9 cellular contexts compared by ENCODE assay signal in genomic region chr12:14390885-14391530, GRCh38. TPM values are rescaled to one million over a fixed set of nuclear protein-coding genes. Genes with fewer than 3 reads are reported as not detected.
DNase-seq lines count a peak whose midpoint lies in the region; ATAC-seq and TF ChIP-seq lines count a peak whose summit lies in the region.
"Had no signal": no experiment of that assay in that cellular context is flagged by ENCODE, and none has a peak within 500 bp of the region (broad histone marks: within the 10 kb centered on the region; RNA-seq: fewer than 3 reads in every experiment).

No MANE protein-coding gene starts in this region.

- ATAC-seq in GM19324 (IDR thresholded peaks at IDR 0.05; ENCODE audit: low FRiP score, unreplicated experiment) (no peak), HG03378 (IDR thresholded peaks at IDR 0.05; ENCODE audit: unreplicated experiment) (no peak)

- peaks cover 6% of the 10 kb centered on the region for H3K9me3 ChIP-seq in mesodermal cell (ENCODE audit: control insufficient read depth, low read length)
- H3K9me3 ChIP-seq in tibial artery: peaks cover 0 to 4% (median 0%) of the 10 kb centered on the region in 3 donors

- no peak for TF ChIP-seq CTCF in tibial artery (IDR thresholded peaks at IDR 0.05)

- H3K4me3 ChIP-seq in mesodermal cell (ENCODE audit: extremely low read depth, insufficient read depth, low read length, poor library complexity, severe bottlenecking) (no peak overlapping the region), tibial artery (no peak overlapping the region)

- 100% methylated on average over 1 of the region's 3 CpGs; no CpG with 5 or more reads in 1 of the 2 experiments for WGBS in mesodermal cell (ENCODE audit: insufficient coverage in 2 of 2), 2 experiments

- peak overlapping the region; percentile 89 for H3K27ac Mint-ChIP-seq in activated naive CD4-positive, alpha-beta T cell treated with anti-CD3 and anti-CD28 coated beads, Interleukin-2, amount 50 U/mL, for 24 hours
- H3K27ac Mint-ChIP-seq in activated T-helper 2 cell treated with anti-CD3 and anti-CD28 coated beads, Interferon-gamma antibody, Interleukin-2, Interleukin-4, amounts not matched to agents 10 μg/mL and 5 μg/mL and 100 μg/mL, durations not matched to agents 14 hours and 24 hours and 36 hours: peak overlapping the region; percentile 90

- H3K27me3 Mint-ChIP-seq in activated naive CD4-positive, alpha-beta T cell treated with anti-CD3 and anti-CD28 coated beads, Interleukin-2, amount 50 U/mL, for 24 hours: no peaks in the 10 kb centered on the region
- no peaks in the 10 kb centered on the region for H3K27me3 Mint-ChIP-seq in activated T-helper 2 cell treated with anti-CD3 and anti-CD28 coated beads, Interferon-gamma antibody, Interleukin-2, Interleukin-4, amounts not matched to agents 10 μg/mL and 5 μg/mL and 100 μg/mL, durations not matched to agents 14 hours and 24 hours and 36 hours (ENCODE audit: low read depth)

- H3K36me3 Mint-ChIP-seq in activated naive CD4-positive, alpha-beta T cell treated with anti-CD3 and anti-CD28 coated beads, Interleukin-2, amount 50 U/mL, for 24 hours: peaks cover 12% of the 10 kb centered on the region
- H3K36me3 Mint-ChIP-seq in activated T-helper 2 cell treated with anti-CD3 and anti-CD28 coated beads, Interferon-gamma antibody, Interleukin-2, Interleukin-4, amounts not matched to agents 10 μg/mL and 5 μg/mL and 100 μg/mL, durations not matched to agents 14 hours and 24 hours and 36 hours (ENCODE audit: low read depth): peaks cover 60% of the 10 kb centered on the region

- peak overlapping the region; percentile 80 for H3K4me3 Mint-ChIP-seq in activated naive CD4-positive, alpha-beta T cell treated with anti-CD3 and anti-CD28 coated beads, Interleukin-2, amount 50 U/mL, for 24 hours
- H3K4me3 Mint-ChIP-seq in activated T-helper 2 cell treated with anti-CD3 and anti-CD28 coated beads, Interferon-gamma antibody, Interleukin-2, Interleukin-4, amounts not matched to agents 10 μg/mL and 5 μg/mL and 100 μg/mL, durations not matched to agents 14 hours and 24 hours and 36 hours (ENCODE audit: low read depth): peak overlapping the region; percentile 70

- intact Hi-C loops in activated T-helper 2 cell treated with anti-CD3 and anti-CD28 coated beads, Interferon-gamma antibody, Interleukin-2, Interleukin-4, amounts not matched to agents 10 μg/mL and 5 μg/mL and 100 μg/mL, durations not matched to agents 14 hours and 24 hours and 36 hours (cut with micrococcal nuclease): loop anchor here (5.0 to 10.0 kb wide), 4 partner anchors 61 to 1669 kb away; no protein-coding TSS in a partner anchor
- intact Hi-C loops in tibial artery (cut with DNase I; ENCODE audit: low total_unique reads): no loop called here

- H3K4me1 ChIP-seq in mesodermal cell (ENCODE audit: control insufficient read depth, insufficient read depth, low read length, poor library complexity, severe bottlenecking) (peaks cover 4% of the 10 kb centered on the region), tibial artery (peaks cover 0 to 70% (median 5%) of the 10 kb centered on the region in 4 donors)

- H3K36me3 ChIP-seq in mesodermal cell (ENCODE audit: control insufficient read depth, insufficient read depth, low read length): no peaks in the 10 kb centered on the region
- peaks cover 0 to 6% (median 0%) of the 10 kb centered on the region in 3 donors for H3K36me3 ChIP-seq in tibial artery

- no peaks in the 10 kb centered on the region for H3K27me3 ChIP-seq in tibial artery

- peaks cover 85% of the 10 kb centered on the region for H3K4me1 Mint-ChIP-seq in activated naive CD4-positive, alpha-beta T cell treated with anti-CD3 and anti-CD28 coated beads, Interleukin-2, amount 50 U/mL, for 24 hours
- H3K4me1 Mint-ChIP-seq in activated T-helper 2 cell treated with anti-CD3 and anti-CD28 coated beads, Interferon-gamma antibody, Interleukin-2, Interleukin-4, amounts not matched to agents 10 μg/mL and 5 μg/mL and 100 μg/mL, durations not matched to agents 14 hours and 24 hours and 36 hours (ENCODE audit: low read depth): peaks cover 58% of the 10 kb centered on the region

- DNase-seq in activated naive CD4-positive, alpha-beta T cell treated with Interleukin-2 at 50 U/mL for 16 hours: no peak
- no peak for DNase-seq in activated T-helper 2 cell treated with anti-CD3 and anti-CD28 coated beads, Interferon-gamma antibody, Interleukin-2, Interleukin-4, amounts not matched to agents 10 μg/mL and 5 μg/mL and 100 μg/mL, durations not matched to agents 14 hours and 24 hours and 36 hours (ENCODE audit: low spot score)
- DNase-seq in tibial artery: no peak
- DNase-seq in T-helper 9 cell: no peak
- DNase-seq: AML-193 had no signal

- H3K9me3 Mint-ChIP-seq in activated naive CD4-positive, alpha-beta T cell treated with anti-CD3 and anti-CD28 coated beads, Interleukin-2, amount 50 U/mL, for 24 hours: no peaks in the 10 kb centered on the region
- H3K9me3 Mint-ChIP-seq in activated T-helper 2 cell treated with anti-CD3 and anti-CD28 coated beads, Interferon-gamma antibody, Interleukin-2, Interleukin-4, amounts not matched to agents 10 μg/mL and 5 μg/mL and 100 μg/mL, durations not matched to agents 14 hours and 24 hours and 36 hours: no peaks in the 10 kb centered on the region

- H3K27ac ChIP-seq in mesodermal cell (ENCODE audit: low read depth, low read length, severe bottlenecking) (peak overlapping the region; percentile 33), tibial artery (peak overlapping the region; percentile 31 to 70)

RNA-seq across cellular contexts. Expression of gene ATF7IP, which starts 25.5 kb away (rescaled TPM):
- total RNA-seq in activated T-helper 2 cell treated with anti-CD3 and anti-CD28 coated beads, Interferon-gamma antibody, Interleukin-2, Interleukin-4, amounts not matched to agents 10 μg/mL and 5 μg/mL and 100 μg/mL, durations not matched to agents 14 hours and 24 hours and 36 hours: 81.2 and 82.1 TPM in 2 replicates
- polyA plus RNA-seq in mesodermal cell (2013, experiment 1 of 2): 48.0 TPM
- 54.1 TPM for polyA plus RNA-seq in mesodermal cell (2013, experiment 2 of 2)
